In genomic region chr12:131152587-131152986, GRCh38 we compare ENCODE assay signal across 16 cellular contexts.
A peak's percentile ranks its signal among the peaks of the same experiment; 100 is the strongest.
DNase-seq lines count a peak whose midpoint lies in the region; ATAC-seq and TF ChIP-seq lines count a peak whose summit lies in the region.
"Had no signal": no experiment of that assay in that cellular context is flagged by ENCODE, and none has a peak within 500 bp of the region (broad histone marks: within the 10 kb centered on the region; RNA-seq: fewer than 3 reads in every experiment).

No MANE protein-coding gene starts in this region.

- no peaks in the 10 kb centered on the region for H3K4me1 ChIP-seq in neuronal stem cell (ENCODE audit: control insufficient read depth in 2 of 2, insufficient read depth in 1 of 2, low read depth in 1 of 2, low read length in 2 of 2)
- no peaks in the 10 kb centered on the region for H3K4me1 ChIP-seq in upper lobe of right lung
- H3K4me1 ChIP-seq: Caco-2, HAP-1 had no signal

- H3K9ac ChIP-seq in neuronal stem cell (ENCODE audit: low read depth, low read length, poor library complexity) = no peak overlapping the region
- H3K9ac ChIP-seq: BLaER1 had no signal

- H3K36me3 Mint-ChIP-seq in activated CD4-positive, alpha-beta memory T cell treated with anti-CD3 and anti-CD28 coated beads, Interleukin-2, amount 10 ng/mL, durations not matched to agents 7 days and 5 days (ENCODE audit: low read depth) = no peaks in the 10 kb centered on the region
- no peaks in the 10 kb centered on the region for H3K36me3 Mint-ChIP-seq in activated CD4-positive, alpha-beta memory T cell treated with anti-CD3 and anti-CD28 coated beads for 36 hours
- no peaks in the 10 kb centered on the region for H3K36me3 Mint-ChIP-seq in natural killer cell
- H3K36me3 Mint-ChIP-seq: CD8-positive, alpha-beta memory T cell had no signal

- no peak overlapping the region for H3K4ac ChIP-seq in neuronal stem cell (ENCODE audit: low read length)

- H3K36me3 ChIP-seq in neuronal stem cell (replicated peaks in 1 of 2; ENCODE audit: control insufficient read depth in 2 of 2, insufficient read depth in 2 of 2, low read length in 2 of 2) = no peaks in the 10 kb centered on the region
- no peaks in the 10 kb centered on the region for H3K36me3 ChIP-seq in upper lobe of right lung
- H3K36me3 ChIP-seq: BLaER1, HAP-1 had no signal

- H3K9me3 ChIP-seq in neuronal stem cell (replicated peaks in 1 of 2; ENCODE audit: control insufficient read depth in 2 of 2, insufficient read depth in 1 of 2, low read depth in 1 of 2, low read length in 2 of 2) (no peaks in the 10 kb centered on the region), upper lobe of right lung (no peaks in the 10 kb centered on the region)
- H3K9me3 ChIP-seq: BLaER1, Caco-2, HAP-1 had no signal

- ATAC-seq in upper lobe of right lung (peak; percentile 11), natural killer cell (no peak)

- WGBS in neuronal stem cell (ENCODE audit: extremely low coverage in 2 of 2, insufficient read length in 2 of 2, insufficient replicate concordance in 1 of 2), 2 donors = no CpG with 5 or more reads among the region's 5 CpGs

- H3K4me2 ChIP-seq in neuronal stem cell (ENCODE audit: insufficient read depth, low read length, poor library complexity, severe bottlenecking) = no peak overlapping the region
- H3K4me2 ChIP-seq: BLaER1 had no signal

- no peak overlapping the region for H3K4me3 Mint-ChIP-seq in activated CD4-positive, alpha-beta memory T cell treated with anti-CD3 and anti-CD28 coated beads, Interleukin-2, amount 10 ng/mL, durations not matched to agents 7 days and 5 days
- no peak overlapping the region for H3K4me3 Mint-ChIP-seq in activated CD4-positive, alpha-beta memory T cell treated with anti-CD3 and anti-CD28 coated beads for 36 hours
- H3K4me3 Mint-ChIP-seq in natural killer cell = no peak overlapping the region
- H3K4me3 Mint-ChIP-seq: CD8-positive, alpha-beta memory T cell had no signal

- H3K18ac ChIP-seq in neuronal stem cell (ENCODE audit: low read length) = no peak overlapping the region

- no peak overlapping the region for H3K23ac ChIP-seq in neuronal stem cell (ENCODE audit: low read depth, low read length, poor library complexity)

- H3K27ac Mint-ChIP-seq in activated CD4-positive, alpha-beta memory T cell treated with anti-CD3 and anti-CD28 coated beads, Interleukin-2, amount 10 ng/mL, durations not matched to agents 7 days and 5 days = no peak overlapping the region
- no peak overlapping the region for H3K27ac Mint-ChIP-seq in activated CD4-positive, alpha-beta memory T cell treated with anti-CD3 and anti-CD28 coated beads for 36 hours
- no peak overlapping the region for H3K27ac Mint-ChIP-seq in natural killer cell
- H3K27ac Mint-ChIP-seq: CD8-positive, alpha-beta memory T cell had no signal

- DNase-seq in activated CD4-positive, alpha-beta memory T cell treated with anti-CD3 and anti-CD28 coated beads, Interleukin-2, amount 10 ng/mL, durations not matched to agents 7 days and 5 days = peak; percentile 9
- no peak for DNase-seq in activated CD4-positive, alpha-beta memory T cell treated with anti-CD3 and anti-CD28 coated beads for 36 hours
- DNase-seq in SK-N-DZ (ENCODE audit: low spot score) (peak; percentile 40), neuronal stem cell (ENCODE audit: low spot score) (no peak), upper lobe of right lung (no peak), natural killer cell (no peak)
- no peak for DNase-seq in activated naive CD4-positive, alpha-beta T cell treated with Interleukin-2 at 50 U/mL for 16 hours
- DNase-seq: 8988T; AML-193; Caco-2; CD8-positive, alpha-beta memory T cell; DND-41; GDM1; GOT3 had no signal

- no peak overlapping the region for H2BK12ac ChIP-seq in neuronal stem cell (ENCODE audit: low read length)

- H3K4me1 Mint-ChIP-seq in activated CD4-positive, alpha-beta memory T cell treated with anti-CD3 and anti-CD28 coated beads, Interleukin-2, amount 10 ng/mL, durations not matched to agents 7 days and 5 days = no peaks in the 10 kb centered on the region
- no peaks in the 10 kb centered on the region for H3K4me1 Mint-ChIP-seq in activated CD4-positive, alpha-beta memory T cell treated with anti-CD3 and anti-CD28 coated beads for 36 hours (ENCODE audit: low read depth)
- no peaks in the 10 kb centered on the region for H3K4me1 Mint-ChIP-seq in natural killer cell
- H3K4me1 Mint-ChIP-seq: CD8-positive, alpha-beta memory T cell had no signal

- H4K91ac ChIP-seq in neuronal stem cell (ENCODE audit: low read depth, low read length, poor library complexity) = no peak overlapping the region

- H3K14ac ChIP-seq in neuronal stem cell (ENCODE audit: low read length) = no peak overlapping the region

- CTCF ChIA-PET in activated CD4-positive, alpha-beta memory T cell treated with anti-CD3 and anti-CD28 coated beads, Interleukin-2, amount 10 ng/mL, durations not matched to agents 7 days and 5 days (lab: Charles Lee) = no interaction called here
- CTCF ChIA-PET in activated CD4-positive, alpha-beta memory T cell treated with anti-CD3 and anti-CD28 coated beads for 36 hours (lab: Charles Lee) = no interaction called here

- no peak overlapping the region for H4K8ac ChIP-seq in neuronal stem cell (ENCODE audit: low read depth, low read length)

- no peak overlapping the region for H3K27ac ChIP-seq in neuronal stem cell (replicated peaks; ENCODE audit: low read length)
- H3K27ac ChIP-seq in upper lobe of right lung = no peak overlapping the region
- H3K27ac ChIP-seq: BLaER1 had no signal

- H3K79me1 ChIP-seq in neuronal stem cell (ENCODE audit: low read depth, low read length) = no peaks in the 10 kb centered on the region

- no peak overlapping the region for H3K4me3 ChIP-seq in neuronal stem cell (ENCODE audit: low read length in 2 of 2)
- H3K4me3 ChIP-seq in upper lobe of right lung = no peak overlapping the region
- H3K4me3 ChIP-seq: BLaER1, HAP-1 had no signal

- no peak overlapping the region for H2BK15ac ChIP-seq in neuronal stem cell (ENCODE audit: low read length)

- H2BK120ac ChIP-seq in neuronal stem cell (ENCODE audit: low read depth, low read length) = no peak overlapping the region

- TF ChIP-seq CTCF in upper lobe of right lung (IDR thresholded peaks at IDR 0.05) (no peak), natural killer cell (IDR thresholded peaks at IDR 0.05) (no peak)

- H3K27me3 Mint-ChIP-seq in activated CD4-positive, alpha-beta memory T cell treated with anti-CD3 and anti-CD28 coated beads, Interleukin-2, amount 10 ng/mL, durations not matched to agents 7 days and 5 days = peaks cover 29% of the 10 kb centered on the region
- H3K27me3 Mint-ChIP-seq in activated CD4-positive, alpha-beta memory T cell treated with anti-CD3 and anti-CD28 coated beads for 36 hours = peaks cover 30% of the 10 kb centered on the region
- H3K27me3 Mint-ChIP-seq in natural killer cell (ENCODE audit: low read depth in 2 of 2) = peaks cover 3 to 15% of the 10 kb centered on the region in 2 donors

- POLR2A ChIA-PET in activated CD4-positive, alpha-beta memory T cell treated with anti-CD3 and anti-CD28 coated beads, Interleukin-2, amount 10 ng/mL, durations not matched to agents 7 days and 5 days (lab: Charles Lee) = no interaction called here
- POLR2A ChIA-PET in activated CD4-positive, alpha-beta memory T cell treated with anti-CD3 and anti-CD28 coated beads for 36 hours (lab: Charles Lee) = no interaction called here

- H3K27me3 ChIP-seq in neuronal stem cell (ENCODE audit: control insufficient read depth in 3 of 3, insufficient read depth in 3 of 3, low read depth in 1 of 3, low read length in 3 of 3) (peaks cover 0 to 4% (median 0%) of the 10 kb centered on the region in 3 experiments), upper lobe of right lung (no peaks in the 10 kb centered on the region)
- H3K27me3 ChIP-seq: BLaER1 had no signal

- intact Hi-C loops in activated CD4-positive, alpha-beta memory T cell treated with anti-CD3 and anti-CD28 coated beads for 36 hours (cut with micrococcal nuclease) = no loop called here
- intact Hi-C loops in upper lobe of right lung (cut with DNase I) (no loop called here), natural killer cell (cut with micrococcal nuclease) (no loop called here)

- H2AK5ac ChIP-seq in neuronal stem cell (ENCODE audit: low read depth, low read length) = peak overlapping the region; percentile 54

- no peak overlapping the region for H2AFZ ChIP-seq in neuronal stem cell (ENCODE audit: low read length)

- no peaks in the 10 kb centered on the region for H3K9me3 Mint-ChIP-seq in activated CD4-positive, alpha-beta memory T cell treated with anti-CD3 and anti-CD28 coated beads, Interleukin-2, amount 10 ng/mL, durations not matched to agents 7 days and 5 days
- H3K9me3 Mint-ChIP-seq in activated CD4-positive, alpha-beta memory T cell treated with anti-CD3 and anti-CD28 coated beads for 36 hours = peaks cover 8% of the 10 kb centered on the region
- no peaks in the 10 kb centered on the region for H3K9me3 Mint-ChIP-seq in natural killer cell

- H2BK5ac ChIP-seq in neuronal stem cell (ENCODE audit: low read length) = no peak overlapping the region

Comparison
In these comparisons a context has a peak if more than half of its experiments do, and no peak if none do; other contexts are left out.
1. DNase-seq: peak in activated CD4-positive, alpha-beta memory T cell treated with anti-CD3 and anti-CD28 coated beads, Interleukin-2, amount 10 ng/mL, durations not matched to agents 7 days and 5 days (single experiment) and SK-N-DZ (single experiment); none in activated CD4-positive, alpha-beta memory T cell treated with anti-CD3 and anti-CD28 coated beads for 36 hours (single experiment), neuronal stem cell (single experiment), upper lobe of right lung (single experiment), activated naive CD4-positive, alpha-beta T cell treated with Interleukin-2 at 50 U/mL for 16 hours (single experiment) and natural killer cell (single experiment).